Comparison of ENCODE assay signal across 8 cellular contexts in the genomic region with DNA sequence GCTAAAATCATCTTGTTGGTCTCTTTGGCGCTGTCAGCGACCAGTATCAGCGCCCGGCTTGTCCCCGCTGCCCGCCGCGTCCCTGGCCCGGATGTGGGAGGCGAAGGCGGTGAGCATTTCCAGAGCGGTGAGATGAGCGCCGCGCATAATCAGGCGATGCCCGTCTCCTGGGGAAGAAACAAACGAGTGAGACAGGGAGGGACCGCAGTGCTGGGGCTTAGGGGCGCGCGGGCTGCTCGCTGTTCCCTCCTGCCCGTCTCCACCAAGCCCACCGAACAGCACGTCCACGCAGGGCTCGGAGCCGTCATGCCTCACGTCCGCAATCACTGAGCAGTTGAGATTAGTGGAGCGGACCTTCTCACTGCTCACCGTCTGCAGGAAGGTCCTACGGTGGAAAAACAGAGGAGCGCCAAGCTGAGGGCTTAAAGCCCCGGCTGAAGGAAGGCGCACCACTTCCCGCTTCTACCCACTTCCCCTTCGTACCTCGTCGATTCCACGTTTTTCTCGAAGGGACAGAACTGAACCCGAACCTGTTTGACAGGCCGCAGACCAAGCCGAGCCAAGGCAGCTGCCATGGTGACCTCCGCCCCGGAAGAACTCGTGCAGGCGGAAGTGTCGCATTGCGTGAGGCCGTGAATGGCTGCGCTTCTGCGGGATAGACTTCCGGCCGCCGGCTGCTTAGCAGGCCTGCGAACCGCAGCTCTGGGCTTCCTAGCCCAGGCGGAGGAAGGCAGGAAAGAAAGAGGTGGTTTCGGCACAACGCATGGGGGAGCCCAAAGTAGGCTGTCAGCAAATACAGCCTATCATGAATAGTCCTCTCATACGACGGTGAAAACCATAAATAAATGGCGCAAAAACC. TPM values are rescaled to one million over a fixed set of nuclear protein-coding genes. Genes with fewer than 3 reads are reported as not detected.
DNase-seq lines count a peak whose midpoint lies in the region; ATAC-seq, FAIRE-seq and TF ChIP-seq lines count a peak whose summit lies in the region.

Gene MRPL53, minus strand, starts transcription at position 595 of the 859 bp plus-strand sequence. Its CDS starts 20 bp downstream, at position 575.

- TF ChIP-seq CTCF in A549 (IDR thresholded peaks at IDR 0.05), result no peak
- no peak; the same call in 1 of the 2 replicates for TF ChIP-seq CTCF in WERI-Rb-1 (IDR thresholded peaks at IDR 0.05; ENCODE audit: low read depth, low read length)
- no peak for TF ChIP-seq CTCF in breast epithelium (IDR thresholded peaks at IDR 0.05)

- peaks cover 39% of the 10 kb centered on the region for H3K36me3 ChIP-seq in WERI-Rb-1
- H3K36me3 ChIP-seq in breast epithelium, result no peaks in the 10 kb centered on the region
- peaks cover 1 to 2% of the 10 kb centered on the region in 2 donors for H3K36me3 ChIP-seq in small intestine (ENCODE audit: control insufficient read depth in 2 of 2, insufficient read depth in 2 of 2, low read length in 2 of 2)

- H3K4me2 ChIP-seq in A549, result peak within 1 kb of the TSS; percentile 92

- intact Hi-C loops in breast epithelium (cut with DNase I; ENCODE audit: low total_unique reads), result no loop called here

- ATAC-seq in A549 (peak; percentile 93 to 94), GM18858 (IDR thresholded peaks at IDR 0.05; ENCODE audit: unreplicated experiment) (peak; percentile 71), HG03066 (IDR thresholded peaks at IDR 0.05; ENCODE audit: low read depth, unreplicated experiment) (peak; percentile 82)

- H3K27me3 ChIP-seq in WERI-Rb-1 (ENCODE audit: insufficient read depth, low read depth, severe bottlenecking) (no peaks in the 10 kb centered on the region), breast epithelium (no peaks in the 10 kb centered on the region), small intestine (ENCODE audit: control insufficient read depth in 2 of 2, insufficient read depth in 2 of 2, low read length in 2 of 2) (no peaks in the 10 kb centered on the region)

- POLR2A ChIA-PET in A549 (lab: Yijun Ruan, JAX), result interaction anchor here (0.6 to 3.1 kb wide), 7 partner anchors 9 to 32 kb away, joined by 3 to 37 read pairs (median 7); partner anchors contain the start of genes CCDC142, INO80B, TTC31 and WBP1

- H3K4me3 ChIP-seq in A549 (peak within 1 kb of the TSS; percentile 63), WERI-Rb-1 (ENCODE audit: low read depth, low read length) (peak within 1 kb of the TSS; percentile 68), breast epithelium (peak within 1 kb of the TSS; percentile 67 to 96 (median 77)), small intestine (ENCODE audit: low read depth in 1 of 2, low read length in 2 of 2) (peak within 1 kb of the TSS; percentile 52 to 73)

- H3K4me1 ChIP-seq in A549, result peaks cover 16% of the 10 kb centered on the region
- peaks cover 4 to 5% of the 10 kb centered on the region in 2 donors for H3K4me1 ChIP-seq in breast epithelium
- H3K4me1 ChIP-seq in small intestine (ENCODE audit: control insufficient read depth in 2 of 2, insufficient read depth in 1 of 2, low read depth in 1 of 2, low read length in 1 of 2), result peaks cover 0 to 1% of the 10 kb centered on the region in 2 donors

- TF ChIP-seq RAD21 in A549 (conservative IDR thresholded peaks at IDR 0.05 in 1 of 2, IDR thresholded peaks at IDR 0.05 in 1 of 2), result no peak

- CTCF ChIA-PET in A549 (lab: Yijun Ruan, JAX), result interaction anchor here (0.6 to 5.2 kb wide), 6 partner anchors 10 to 1264 kb away, joined by 3 to 37 read pairs (median 4); partner anchors contain the start of genes CCDC142, LBX2 and TTC31

- FAIRE-seq in A549 (lab: Jason Lieb, UNC) (no peak), small intestine (lab: Jason Lieb, UNC) (no peak)

- peak; percentile 70 to 98 for DNase-seq in A549 (ENCODE audit: low read depth in 1 of 2, low spot score in 1 of 2)
- DNase-seq in NCI-H2196 treated with DMSO at 0.1 percent for 48 hours (lab: John Stamatoyannopoulos, UW; ENCODE audit: unreplicated experiment), result peak; percentile 49
- DNase-seq in WERI-Rb-1, result peak; percentile 98
- DNase-seq in breast epithelium (ENCODE audit: low spot score in 2 of 2), result peak; percentile 91 to 95
- DNase-seq in iPS-NIHi11 (ENCODE audit: low spot score), result peak; percentile 83
- DNase-seq in small intestine, result peak; percentile 93

- TF ChIP-seq POLR2A in A549 (IDR thresholded peaks at IDR 0.05; ENCODE audit: low read length) (peak; percentile 94), breast epithelium (IDR thresholded peaks at IDR 0.05) (peak; percentile 86)

- 1% methylated on average over 66 of the region's 66 CpGs for WGBS in A549 (ENCODE audit: missing lambda C conversion rate)
- 0 to 1% (median 0%) methylated on average over 65 to 66 of the region's 66 CpGs for WGBS in small intestine, 3 donors

- H3K9me3 ChIP-seq in A549, result no peaks in the 10 kb centered on the region
- no peaks in the 10 kb centered on the region for H3K9me3 ChIP-seq in WERI-Rb-1 (ENCODE audit: severe bottlenecking)
- no peaks in the 10 kb centered on the region for H3K9me3 ChIP-seq in breast epithelium
- no peaks in the 10 kb centered on the region for H3K9me3 ChIP-seq in small intestine (ENCODE audit: control insufficient read depth, low read depth)

- H3K27ac ChIP-seq in A549 (peak within 1 kb of the TSS; percentile 86 to 91), WERI-Rb-1 (peak within 1 kb of the TSS; percentile 86), breast epithelium (peak within 1 kb of the TSS; percentile 82 to 96), small intestine (ENCODE audit: low read depth in 1 of 2, low read length in 1 of 2) (peak within 1 kb of the TSS; percentile 76 to 96)

- no peak for TF ChIP-seq EP300 in A549 (IDR thresholded peaks at IDR 0.05)

TF ChIP-seq in A549, 52 proteins besides CTCF, POLR2A, EP300 and RAD21 (continues in another document):
- TF ChIP-seq, protein P1, sequence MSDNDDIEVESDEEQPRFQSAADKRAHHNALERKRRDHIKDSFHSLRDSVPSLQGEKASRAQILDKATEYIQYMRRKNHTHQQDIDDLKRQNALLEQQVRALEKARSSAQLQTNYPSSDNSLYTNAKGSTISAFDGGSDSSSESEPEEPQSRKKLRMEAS (IDR thresholded peaks at IDR 0.05), result peak; percentile 95
- TF ChIP-seq TFCP2L1 (CRISPR knock-in tag; IDR thresholded peaks at IDR 0.05), result no peak
- TF ChIP-seq SMC3 (IDR thresholded peaks at IDR 0.05), result no peak
- no peak for TF ChIP-seq HMGXB4 (CRISPR knock-in tag; IDR thresholded peaks at IDR 0.05; ENCODE audit: borderline replicate concordance)
- TF ChIP-seq KDM5A (IDR thresholded peaks at IDR 0.05), result peak; percentile 92
- TF ChIP-seq CHD2 (IDR thresholded peaks at IDR 0.05; ENCODE audit: low read length, partially characterized antibody), result peak; percentile 20
- peak; percentile 73 for TF ChIP-seq PHF8 (IDR thresholded peaks at IDR 0.05; ENCODE audit: borderline replicate concordance, low read depth)
- peak; percentile 92 for TF ChIP-seq POLR2AphosphoS2 (conservative IDR thresholded peaks at IDR 0.05; ENCODE audit: low read length)
- TF ChIP-seq BCL3 (IDR thresholded peaks at IDR 0.05), result peak; percentile 97
- TF ChIP-seq FOSL2 (IDR thresholded peaks at IDR 0.05), result no peak
- peak; percentile 39; the same call in 1 of the 2 replicates for TF ChIP-seq FOSL2 (CRISPR knock-in tag; IDR thresholded peaks at IDR 0.05)
- no peak for TF ChIP-seq JUNB (IDR thresholded peaks at IDR 0.05)
- TF ChIP-seq ZFP36 (IDR thresholded peaks at IDR 0.05; ENCODE audit: borderline replicate concordance, partially characterized antibody), result no peak
- no peak; the same call in 1 of the 2 replicates for TF ChIP-seq ESRRA (IDR thresholded peaks at IDR 0.05; ENCODE audit: borderline replicate concordance, low read length)
- no peak for TF ChIP-seq NR3C1 (IDR thresholded peaks at IDR 0.05)

RNA-seq across cellular contexts. Expression of gene MRPL53, which starts in this region (rescaled TPM):
- polyA plus RNA-seq in A549 (2011; rRNA removed) (49.9 and 68.8 TPM in 2 replicates), A549 (2017; fragmentation: RNase III; extraction: RNeasy Plus Mini Kit Qiagen cat#74134 plus additional on column Dnase treatment) (216 to 229 TPM (median 221 TPM) in 3 replicates), small intestine (10 to 100 TPM; 46.7 to 75.1 (median 56.6) TPM)
- 202 and 245 TPM in 2 replicates for polyA plus RNA-seq in A549 (2012; cell fraction: cytosol; rRNA removed)
- 132 and 174 TPM in 2 replicates for polyA plus RNA-seq in A549 (2012; cell fraction: nucleus; rRNA removed)
- polyA minus RNA-seq in A549 (2011; rRNA and poly(A)+ RNA removed), result 24.6 and 34.7 TPM in 2 replicates
- 10 to 100 TPM; 17.9 to 49.0 (median 48.2) TPM for total RNA-seq in breast epithelium

Comparison
In these comparisons a context has a peak if more than half of its experiments do, and no peak if none do; other contexts are left out.
1. Peak in every context shown above with its lines: DNase-seq, ATAC-seq, H3K4me3 ChIP-seq and H3K27ac ChIP-seq.